1 cellular context compared by ENCODE assay signal in the genomic region with DNA sequence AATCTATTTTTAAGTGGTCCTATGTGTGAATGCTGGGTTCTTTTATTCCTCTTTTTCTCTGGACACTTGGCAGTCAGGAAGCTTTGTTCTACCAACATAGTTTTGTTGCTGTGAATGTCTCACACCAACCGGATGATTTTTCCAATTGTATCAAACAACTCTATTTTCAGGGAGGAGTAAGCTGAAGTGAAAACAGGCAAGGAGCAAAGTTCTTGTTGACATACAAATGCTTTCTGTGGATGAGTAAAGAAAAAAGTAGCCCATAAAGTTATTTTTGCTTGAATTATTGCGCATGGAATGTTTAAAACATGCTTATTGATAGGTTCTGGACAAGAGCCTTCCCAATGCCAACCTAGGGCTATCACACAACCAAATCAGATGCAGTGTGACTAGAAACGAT.
TF ChIP-seq lines count a peak whose summit lies in the region.

No MANE protein-coding gene starts in this region.

TF ChIP-seq in SK-N-SH treated with all-trans-retinoic acid at 6 μM for 48 hours, 23 proteins besides CTCF, POLR2A, EP300 and RAD21 (continued from another document):
- TF ChIP-seq, protein P1, sequence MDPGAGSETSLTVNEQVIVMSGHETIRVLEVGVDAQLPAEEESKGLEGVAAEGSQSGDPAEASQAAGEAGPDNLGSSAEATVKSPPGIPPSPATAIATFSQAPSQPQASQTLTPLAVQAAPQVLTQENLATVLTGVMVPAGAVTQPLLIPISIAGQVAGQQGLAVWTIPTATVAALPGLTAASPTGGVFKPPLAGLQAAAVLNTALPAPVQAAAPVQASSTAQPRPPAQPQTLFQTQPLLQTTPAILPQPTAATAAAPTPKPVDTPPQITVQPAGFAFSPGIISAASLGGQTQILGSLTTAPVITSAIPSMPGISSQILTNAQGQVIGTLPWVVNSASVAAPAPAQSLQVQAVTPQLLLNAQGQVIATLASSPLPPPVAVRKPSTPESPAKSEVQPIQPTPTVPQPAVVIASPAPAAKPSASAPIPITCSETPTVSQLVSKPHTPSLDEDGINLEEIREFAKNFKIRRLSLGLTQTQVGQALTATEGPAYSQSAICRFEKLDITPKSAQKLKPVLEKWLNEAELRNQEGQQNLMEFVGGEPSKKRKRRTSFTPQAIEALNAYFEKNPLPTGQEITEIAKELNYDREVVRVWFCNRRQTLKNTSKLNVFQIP (CRISPR knock-in tag; IDR thresholded peaks at IDR 0.05; ENCODE audit: borderline replicate concordance, low read depth): no peak
- TF ChIP-seq TOX (CRISPR knock-in tag; IDR thresholded peaks at IDR 0.05; ENCODE audit: borderline replicate concordance) (no peak), ZFP3 (CRISPR knock-in tag; IDR thresholded peaks at IDR 0.05) (no peak), OSR1 (CRISPR knock-in tag; IDR thresholded peaks at IDR 0.05) (no peak), GLIS3 (CRISPR knock-in tag; IDR thresholded peaks at IDR 0.05) (no peak), ARNTL (CRISPR knock-in tag; IDR thresholded peaks at IDR 0.05; ENCODE audit: borderline replicate concordance, low read depth) (no peak), PPARA (CRISPR knock-in tag; IDR thresholded peaks at IDR 0.05; ENCODE audit: borderline replicate concordance) (no peak), ZNF70 (CRISPR knock-in tag; IDR thresholded peaks at IDR 0.05) (no peak), ZNF565 (CRISPR knock-in tag; conservative IDR thresholded peaks at IDR 0.05; ENCODE audit: low read depth) (no peak), ZFP30 (CRISPR knock-in tag; IDR thresholded peaks at IDR 0.05) (no peak)
- TF ChIP-seq, protein P2, sequence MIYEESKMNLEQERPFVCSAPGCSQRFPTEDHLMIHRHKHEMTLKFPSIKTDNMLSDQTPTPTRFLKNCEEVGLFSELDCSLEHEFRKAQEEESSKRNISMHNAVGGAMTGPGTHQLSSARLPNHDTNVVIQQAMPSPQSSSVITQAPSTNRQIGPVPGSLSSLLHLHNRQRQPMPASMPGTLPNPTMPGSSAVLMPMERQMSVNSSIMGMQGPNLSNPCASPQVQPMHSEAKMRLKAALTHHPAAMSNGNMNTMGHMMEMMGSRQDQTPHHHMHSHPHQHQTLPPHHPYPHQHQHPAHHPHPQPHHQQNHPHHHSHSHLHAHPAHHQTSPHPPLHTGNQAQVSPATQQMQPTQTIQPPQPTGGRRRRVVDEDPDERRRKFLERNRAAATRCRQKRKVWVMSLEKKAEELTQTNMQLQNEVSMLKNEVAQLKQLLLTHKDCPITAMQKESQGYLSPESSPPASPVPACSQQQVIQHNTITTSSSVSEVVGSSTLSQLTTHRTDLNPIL (CRISPR knock-in tag; IDR thresholded peaks at IDR 0.05; ENCODE audit: low read depth): no peak
- TF ChIP-seq, protein P3, sequence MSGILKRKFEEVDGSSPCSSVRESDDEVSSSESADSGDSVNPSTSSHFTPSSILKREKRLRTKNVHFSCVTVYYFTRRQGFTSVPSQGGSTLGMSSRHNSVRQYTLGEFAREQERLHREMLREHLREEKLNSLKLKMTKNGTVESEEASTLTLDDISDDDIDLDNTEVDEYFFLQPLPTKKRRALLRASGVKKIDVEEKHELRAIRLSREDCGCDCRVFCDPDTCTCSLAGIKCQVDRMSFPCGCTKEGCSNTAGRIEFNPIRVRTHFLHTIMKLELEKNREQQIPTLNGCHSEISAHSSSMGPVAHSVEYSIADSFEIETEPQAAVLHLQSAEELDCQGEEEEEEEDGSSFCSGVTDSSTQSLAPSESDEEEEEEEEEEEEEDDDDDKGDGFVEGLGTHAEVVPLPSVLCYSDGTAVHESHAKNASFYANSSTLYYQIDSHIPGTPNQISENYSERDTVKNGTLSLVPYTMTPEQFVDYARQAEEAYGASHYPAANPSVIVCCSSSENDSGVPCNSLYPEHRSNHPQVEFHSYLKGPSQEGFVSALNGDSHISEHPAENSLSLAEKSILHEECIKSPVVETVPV (CRISPR knock-in tag; IDR thresholded peaks at IDR 0.05): no peak
- TF ChIP-seq, protein P4, sequence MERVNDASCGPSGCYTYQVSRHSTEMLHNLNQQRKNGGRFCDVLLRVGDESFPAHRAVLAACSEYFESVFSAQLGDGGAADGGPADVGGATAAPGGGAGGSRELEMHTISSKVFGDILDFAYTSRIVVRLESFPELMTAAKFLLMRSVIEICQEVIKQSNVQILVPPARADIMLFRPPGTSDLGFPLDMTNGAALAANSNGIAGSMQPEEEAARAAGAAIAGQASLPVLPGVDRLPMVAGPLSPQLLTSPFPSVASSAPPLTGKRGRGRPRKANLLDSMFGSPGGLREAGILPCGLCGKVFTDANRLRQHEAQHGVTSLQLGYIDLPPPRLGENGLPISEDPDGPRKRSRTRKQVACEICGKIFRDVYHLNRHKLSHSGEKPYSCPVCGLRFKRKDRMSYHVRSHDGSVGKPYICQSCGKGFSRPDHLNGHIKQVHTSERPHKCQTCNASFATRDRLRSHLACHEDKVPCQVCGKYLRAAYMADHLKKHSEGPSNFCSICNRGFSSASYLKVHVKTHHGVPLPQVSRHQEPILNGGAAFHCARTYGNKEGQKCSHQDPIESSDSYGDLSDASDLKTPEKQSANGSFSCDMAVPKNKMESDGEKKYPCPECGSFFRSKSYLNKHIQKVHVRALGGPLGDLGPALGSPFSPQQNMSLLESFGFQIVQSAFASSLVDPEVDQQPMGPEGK (CRISPR knock-in tag; IDR thresholded peaks at IDR 0.05; ENCODE audit: borderline replicate concordance): no peak
